Comparison of ENCODE assay signal across 1 cellular context in the genomic region with DNA sequence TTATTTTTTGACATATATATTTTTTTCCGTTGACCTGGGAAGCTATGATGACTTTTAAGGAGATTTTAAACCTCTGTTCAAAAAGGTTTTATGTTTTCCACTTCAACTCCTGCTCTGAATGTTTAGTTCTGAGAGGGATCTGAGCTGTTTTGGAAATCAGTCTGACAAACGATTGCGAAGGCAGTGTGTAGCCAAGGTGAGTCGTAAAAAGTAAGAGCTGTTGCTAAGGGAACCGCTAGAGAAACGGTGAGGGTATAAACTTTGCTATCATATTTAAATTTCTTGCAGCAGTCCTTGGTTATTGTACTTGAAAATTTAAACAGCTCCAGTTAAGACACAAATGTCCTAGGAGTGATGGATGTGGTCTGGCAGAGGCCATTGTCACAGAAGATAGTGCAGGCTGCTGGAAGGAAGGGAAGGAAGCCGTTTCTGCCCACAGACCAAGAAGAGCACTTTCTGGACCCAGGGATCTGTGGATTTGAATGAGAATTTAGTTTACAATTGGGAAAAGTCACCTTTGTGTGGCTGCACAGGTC.
TF ChIP-seq lines count a peak whose summit lies in the region.

No MANE protein-coding gene starts in this region.

TF ChIP-seq in K562, 482 proteins besides CTCF, POLR2A, EP300 and RAD21 (continues in another document):
- TF ChIP-seq, protein P1, sequence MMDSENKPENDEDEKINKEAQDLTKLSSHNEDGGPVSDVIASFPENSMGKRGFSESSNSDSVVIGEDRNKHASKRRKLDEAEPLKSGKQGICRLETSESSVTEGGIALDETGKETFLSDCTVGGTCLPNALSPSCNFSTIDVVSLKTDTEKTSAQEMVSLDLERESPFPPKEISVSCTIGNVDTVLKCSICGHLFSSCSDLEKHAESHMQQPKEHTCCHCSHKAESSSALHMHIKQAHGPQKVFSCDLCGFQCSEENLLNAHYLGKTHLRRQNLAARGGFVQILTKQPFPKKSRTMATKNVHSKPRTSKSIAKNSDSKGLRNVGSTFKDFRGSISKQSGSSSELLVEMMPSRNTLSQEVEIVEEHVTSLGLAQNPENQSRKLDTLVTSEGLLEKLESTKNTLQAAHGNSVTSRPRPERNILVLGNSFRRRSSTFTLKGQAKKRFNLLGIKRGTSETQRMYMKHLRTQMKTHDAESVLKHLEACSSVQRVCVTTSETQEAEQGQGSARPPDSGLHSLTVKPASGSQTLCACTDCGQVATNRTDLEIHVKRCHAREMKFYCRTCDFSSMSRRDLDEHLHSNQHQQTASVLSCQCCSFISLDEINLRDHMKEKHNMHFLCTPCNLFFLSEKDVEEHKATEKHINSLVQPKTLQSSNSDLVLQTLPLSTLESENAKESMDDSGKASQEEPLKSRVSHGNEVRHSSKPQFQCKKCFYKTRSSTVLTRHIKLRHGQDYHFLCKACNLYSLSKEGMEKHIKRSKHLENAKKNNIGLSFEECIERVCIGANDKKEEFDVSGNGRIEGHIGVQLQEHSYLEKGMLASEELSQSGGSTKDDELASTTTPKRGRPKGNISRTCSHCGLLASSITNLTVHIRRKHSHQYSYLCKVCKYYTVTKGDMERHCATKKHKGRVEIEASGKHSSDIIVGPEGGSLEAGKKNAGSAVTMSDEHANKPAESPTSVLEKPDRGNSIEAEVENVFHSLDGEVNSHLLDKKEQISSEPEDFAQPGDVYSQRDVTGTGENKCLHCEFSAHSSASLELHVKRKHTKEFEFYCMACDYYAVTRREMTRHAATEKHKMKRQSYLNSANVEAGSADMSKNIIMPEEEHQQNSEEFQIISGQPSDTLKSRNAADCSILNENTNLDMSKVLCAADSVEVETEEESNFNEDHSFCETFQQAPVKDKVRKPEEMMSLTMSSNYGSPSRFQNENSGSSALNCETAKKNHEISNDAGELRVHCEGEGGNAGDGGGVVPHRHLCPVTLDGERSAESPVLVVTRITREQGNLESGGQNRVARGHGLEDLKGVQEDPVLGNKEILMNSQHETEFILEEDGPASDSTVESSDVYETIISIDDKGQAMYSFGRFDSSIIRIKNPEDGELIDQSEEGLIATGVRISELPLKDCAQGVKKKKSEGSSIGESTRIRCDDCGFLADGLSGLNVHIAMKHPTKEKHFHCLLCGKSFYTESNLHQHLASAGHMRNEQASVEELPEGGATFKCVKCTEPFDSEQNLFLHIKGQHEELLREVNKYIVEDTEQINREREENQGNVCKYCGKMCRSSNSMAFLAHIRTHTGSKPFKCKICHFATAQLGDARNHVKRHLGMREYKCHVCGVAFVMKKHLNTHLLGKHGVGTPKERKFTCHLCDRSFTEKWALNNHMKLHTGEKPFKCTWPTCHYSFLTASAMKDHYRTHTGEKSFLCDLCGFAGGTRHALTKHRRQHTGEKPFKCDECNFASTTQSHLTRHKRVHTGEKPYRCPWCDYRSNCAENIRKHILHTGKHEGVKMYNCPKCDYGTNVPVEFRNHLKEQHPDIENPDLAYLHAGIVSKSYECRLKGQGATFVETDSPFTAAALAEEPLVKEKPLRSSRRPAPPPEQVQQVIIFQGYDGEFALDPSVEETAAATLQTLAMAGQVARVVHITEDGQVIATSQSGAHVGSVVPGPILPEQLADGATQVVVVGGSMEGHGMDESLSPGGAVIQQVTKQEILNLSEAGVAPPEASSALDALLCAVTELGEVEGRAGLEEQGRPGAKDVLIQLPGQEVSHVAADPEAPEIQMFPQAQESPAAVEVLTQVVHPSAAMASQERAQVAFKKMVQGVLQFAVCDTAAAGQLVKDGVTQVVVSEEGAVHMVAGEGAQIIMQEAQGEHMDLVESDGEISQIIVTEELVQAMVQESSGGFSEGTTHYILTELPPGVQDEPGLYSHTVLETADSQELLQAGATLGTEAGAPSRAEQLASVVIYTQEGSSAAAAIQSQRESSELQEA (IDR thresholded peaks at IDR 0.05; ENCODE audit: low read depth), result no peak
- TF ChIP-seq ZNF668 (CRISPR knock-in tag; IDR thresholded peaks at IDR 0.05) (no peak), ZNF184 (CRISPR knock-in tag; IDR thresholded peaks at IDR 0.05) (no peak), FOXJ3 (CRISPR knock-in tag; IDR thresholded peaks at IDR 0.05) (no peak), POU5F1 (IDR thresholded peaks at IDR 0.05; ENCODE audit: borderline replicate concordance, low read depth, low read length, partially characterized antibody) (no peak), ZNF224 (CRISPR knock-in tag; IDR thresholded peaks at IDR 0.05) (no peak), GABPB1 (CRISPR knock-in tag; IDR thresholded peaks at IDR 0.05) (no peak), YY1 (IDR thresholded peaks at IDR 0.05; ENCODE audit: borderline replicate concordance in 1 of 3, control insufficient read depth in 1 of 3, extremely low read depth in 1 of 3, insufficient read depth in 3 of 3, insufficient read length in 1 of 3, insufficient replicate concordance in 2 of 3, low read depth in 1 of 3, low read length in 2 of 3) (peak in 1 of 3 experiments; percentile 33), BRD9 (IDR thresholded peaks at IDR 0.05; ENCODE audit: low read depth, partially characterized antibody) (no peak), NCOR1 (IDR thresholded peaks at IDR 0.05) (no peak), CEBPB (tag; IDR thresholded peaks at IDR 0.05) (0 out of 2 replicates have a peak, but pooled peaks have one; percentile 18), KAT8 (IDR thresholded peaks at IDR 0.05; ENCODE audit: low read depth) (no peak), MCM2 (IDR thresholded peaks at IDR 0.05; ENCODE audit: low read depth) (no peak), ZFX (CRISPR knock-in tag; IDR thresholded peaks at IDR 0.05) (no peak), SIRT6 (IDR thresholded peaks at IDR 0.05; ENCODE audit: low read depth, low read length) (no peak), GATAD2A (IDR thresholded peaks at IDR 0.05) (no peak), POLR2AphosphoS2 (IDR thresholded peaks at IDR 0.05; ENCODE audit: low read length) (no peak), ZNF212 (CRISPR knock-in tag; IDR thresholded peaks at IDR 0.05) (no peak), HMG20A (CRISPR knock-in tag; conservative IDR thresholded peaks at IDR 0.05) (no peak), CBX8 (IDR thresholded peaks at IDR 0.05; ENCODE audit: borderline replicate concordance, extremely low read depth, low read depth, low read length, poor library complexity, severe bottlenecking) (no peak)
- TF ChIP-seq, protein P2, sequence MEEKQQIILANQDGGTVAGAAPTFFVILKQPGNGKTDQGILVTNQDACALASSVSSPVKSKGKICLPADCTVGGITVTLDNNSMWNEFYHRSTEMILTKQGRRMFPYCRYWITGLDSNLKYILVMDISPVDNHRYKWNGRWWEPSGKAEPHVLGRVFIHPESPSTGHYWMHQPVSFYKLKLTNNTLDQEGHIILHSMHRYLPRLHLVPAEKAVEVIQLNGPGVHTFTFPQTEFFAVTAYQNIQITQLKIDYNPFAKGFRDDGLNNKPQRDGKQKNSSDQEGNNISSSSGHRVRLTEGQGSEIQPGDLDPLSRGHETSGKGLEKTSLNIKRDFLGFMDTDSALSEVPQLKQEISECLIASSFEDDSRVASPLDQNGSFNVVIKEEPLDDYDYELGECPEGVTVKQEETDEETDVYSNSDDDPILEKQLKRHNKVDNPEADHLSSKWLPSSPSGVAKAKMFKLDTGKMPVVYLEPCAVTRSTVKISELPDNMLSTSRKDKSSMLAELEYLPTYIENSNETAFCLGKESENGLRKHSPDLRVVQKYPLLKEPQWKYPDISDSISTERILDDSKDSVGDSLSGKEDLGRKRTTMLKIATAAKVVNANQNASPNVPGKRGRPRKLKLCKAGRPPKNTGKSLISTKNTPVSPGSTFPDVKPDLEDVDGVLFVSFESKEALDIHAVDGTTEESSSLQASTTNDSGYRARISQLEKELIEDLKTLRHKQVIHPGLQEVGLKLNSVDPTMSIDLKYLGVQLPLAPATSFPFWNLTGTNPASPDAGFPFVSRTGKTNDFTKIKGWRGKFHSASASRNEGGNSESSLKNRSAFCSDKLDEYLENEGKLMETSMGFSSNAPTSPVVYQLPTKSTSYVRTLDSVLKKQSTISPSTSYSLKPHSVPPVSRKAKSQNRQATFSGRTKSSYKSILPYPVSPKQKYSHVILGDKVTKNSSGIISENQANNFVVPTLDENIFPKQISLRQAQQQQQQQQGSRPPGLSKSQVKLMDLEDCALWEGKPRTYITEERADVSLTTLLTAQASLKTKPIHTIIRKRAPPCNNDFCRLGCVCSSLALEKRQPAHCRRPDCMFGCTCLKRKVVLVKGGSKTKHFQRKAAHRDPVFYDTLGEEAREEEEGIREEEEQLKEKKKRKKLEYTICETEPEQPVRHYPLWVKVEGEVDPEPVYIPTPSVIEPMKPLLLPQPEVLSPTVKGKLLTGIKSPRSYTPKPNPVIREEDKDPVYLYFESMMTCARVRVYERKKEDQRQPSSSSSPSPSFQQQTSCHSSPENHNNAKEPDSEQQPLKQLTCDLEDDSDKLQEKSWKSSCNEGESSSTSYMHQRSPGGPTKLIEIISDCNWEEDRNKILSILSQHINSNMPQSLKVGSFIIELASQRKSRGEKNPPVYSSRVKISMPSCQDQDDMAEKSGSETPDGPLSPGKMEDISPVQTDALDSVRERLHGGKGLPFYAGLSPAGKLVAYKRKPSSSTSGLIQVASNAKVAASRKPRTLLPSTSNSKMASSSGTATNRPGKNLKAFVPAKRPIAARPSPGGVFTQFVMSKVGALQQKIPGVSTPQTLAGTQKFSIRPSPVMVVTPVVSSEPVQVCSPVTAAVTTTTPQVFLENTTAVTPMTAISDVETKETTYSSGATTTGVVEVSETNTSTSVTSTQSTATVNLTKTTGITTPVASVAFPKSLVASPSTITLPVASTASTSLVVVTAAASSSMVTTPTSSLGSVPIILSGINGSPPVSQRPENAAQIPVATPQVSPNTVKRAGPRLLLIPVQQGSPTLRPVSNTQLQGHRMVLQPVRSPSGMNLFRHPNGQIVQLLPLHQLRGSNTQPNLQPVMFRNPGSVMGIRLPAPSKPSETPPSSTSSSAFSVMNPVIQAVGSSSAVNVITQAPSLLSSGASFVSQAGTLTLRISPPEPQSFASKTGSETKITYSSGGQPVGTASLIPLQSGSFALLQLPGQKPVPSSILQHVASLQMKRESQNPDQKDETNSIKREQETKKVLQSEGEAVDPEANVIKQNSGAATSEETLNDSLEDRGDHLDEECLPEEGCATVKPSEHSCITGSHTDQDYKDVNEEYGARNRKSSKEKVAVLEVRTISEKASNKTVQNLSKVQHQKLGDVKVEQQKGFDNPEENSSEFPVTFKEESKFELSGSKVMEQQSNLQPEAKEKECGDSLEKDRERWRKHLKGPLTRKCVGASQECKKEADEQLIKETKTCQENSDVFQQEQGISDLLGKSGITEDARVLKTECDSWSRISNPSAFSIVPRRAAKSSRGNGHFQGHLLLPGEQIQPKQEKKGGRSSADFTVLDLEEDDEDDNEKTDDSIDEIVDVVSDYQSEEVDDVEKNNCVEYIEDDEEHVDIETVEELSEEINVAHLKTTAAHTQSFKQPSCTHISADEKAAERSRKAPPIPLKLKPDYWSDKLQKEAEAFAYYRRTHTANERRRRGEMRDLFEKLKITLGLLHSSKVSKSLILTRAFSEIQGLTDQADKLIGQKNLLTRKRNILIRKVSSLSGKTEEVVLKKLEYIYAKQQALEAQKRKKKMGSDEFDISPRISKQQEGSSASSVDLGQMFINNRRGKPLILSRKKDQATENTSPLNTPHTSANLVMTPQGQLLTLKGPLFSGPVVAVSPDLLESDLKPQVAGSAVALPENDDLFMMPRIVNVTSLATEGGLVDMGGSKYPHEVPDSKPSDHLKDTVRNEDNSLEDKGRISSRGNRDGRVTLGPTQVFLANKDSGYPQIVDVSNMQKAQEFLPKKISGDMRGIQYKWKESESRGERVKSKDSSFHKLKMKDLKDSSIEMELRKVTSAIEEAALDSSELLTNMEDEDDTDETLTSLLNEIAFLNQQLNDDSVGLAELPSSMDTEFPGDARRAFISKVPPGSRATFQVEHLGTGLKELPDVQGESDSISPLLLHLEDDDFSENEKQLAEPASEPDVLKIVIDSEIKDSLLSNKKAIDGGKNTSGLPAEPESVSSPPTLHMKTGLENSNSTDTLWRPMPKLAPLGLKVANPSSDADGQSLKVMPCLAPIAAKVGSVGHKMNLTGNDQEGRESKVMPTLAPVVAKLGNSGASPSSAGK (IDR thresholded peaks at IDR 0.05), result no peak
- TF ChIP-seq, protein P3, sequence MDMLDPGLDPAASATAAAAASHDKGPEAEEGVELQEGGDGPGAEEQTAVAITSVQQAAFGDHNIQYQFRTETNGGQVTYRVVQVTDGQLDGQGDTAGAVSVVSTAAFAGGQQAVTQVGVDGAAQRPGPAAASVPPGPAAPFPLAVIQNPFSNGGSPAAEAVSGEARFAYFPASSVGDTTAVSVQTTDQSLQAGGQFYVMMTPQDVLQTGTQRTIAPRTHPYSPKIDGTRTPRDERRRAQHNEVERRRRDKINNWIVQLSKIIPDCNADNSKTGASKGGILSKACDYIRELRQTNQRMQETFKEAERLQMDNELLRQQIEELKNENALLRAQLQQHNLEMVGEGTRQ (CRISPR knock-in tag; IDR thresholded peaks at IDR 0.05), result no peak
- TF ChIP-seq, protein P4, sequence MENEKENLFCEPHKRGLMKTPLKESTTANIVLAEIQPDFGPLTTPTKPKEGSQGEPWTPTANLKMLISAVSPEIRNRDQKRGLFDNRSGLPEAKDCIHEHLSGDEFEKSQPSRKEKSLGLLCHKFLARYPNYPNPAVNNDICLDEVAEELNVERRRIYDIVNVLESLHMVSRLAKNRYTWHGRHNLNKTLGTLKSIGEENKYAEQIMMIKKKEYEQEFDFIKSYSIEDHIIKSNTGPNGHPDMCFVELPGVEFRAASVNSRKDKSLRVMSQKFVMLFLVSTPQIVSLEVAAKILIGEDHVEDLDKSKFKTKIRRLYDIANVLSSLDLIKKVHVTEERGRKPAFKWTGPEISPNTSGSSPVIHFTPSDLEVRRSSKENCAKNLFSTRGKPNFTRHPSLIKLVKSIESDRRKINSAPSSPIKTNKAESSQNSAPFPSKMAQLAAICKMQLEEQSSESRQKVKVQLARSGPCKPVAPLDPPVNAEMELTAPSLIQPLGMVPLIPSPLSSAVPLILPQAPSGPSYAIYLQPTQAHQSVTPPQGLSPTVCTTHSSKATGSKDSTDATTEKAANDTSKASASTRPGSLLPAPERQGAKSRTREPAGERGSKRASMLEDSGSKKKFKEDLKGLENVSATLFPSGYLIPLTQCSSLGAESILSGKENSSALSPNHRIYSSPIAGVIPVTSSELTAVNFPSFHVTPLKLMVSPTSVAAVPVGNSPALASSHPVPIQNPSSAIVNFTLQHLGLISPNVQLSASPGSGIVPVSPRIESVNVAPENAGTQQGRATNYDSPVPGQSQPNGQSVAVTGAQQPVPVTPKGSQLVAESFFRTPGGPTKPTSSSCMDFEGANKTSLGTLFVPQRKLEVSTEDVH (IDR thresholded peaks at IDR 0.05; ENCODE audit: low read depth, partially characterized antibody), result no peak
- TF ChIP-seq, protein P5, sequence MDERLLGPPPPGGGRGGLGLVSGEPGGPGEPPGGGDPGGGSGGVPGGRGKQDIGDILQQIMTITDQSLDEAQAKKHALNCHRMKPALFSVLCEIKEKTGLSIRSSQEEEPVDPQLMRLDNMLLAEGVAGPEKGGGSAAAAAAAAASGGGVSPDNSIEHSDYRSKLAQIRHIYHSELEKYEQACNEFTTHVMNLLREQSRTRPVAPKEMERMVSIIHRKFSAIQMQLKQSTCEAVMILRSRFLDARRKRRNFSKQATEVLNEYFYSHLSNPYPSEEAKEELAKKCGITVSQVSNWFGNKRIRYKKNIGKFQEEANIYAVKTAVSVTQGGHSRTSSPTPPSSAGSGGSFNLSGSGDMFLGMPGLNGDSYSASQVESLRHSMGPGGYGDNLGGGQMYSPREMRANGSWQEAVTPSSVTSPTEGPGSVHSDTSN (CRISPR knock-in tag; IDR thresholded peaks at IDR 0.05; ENCODE audit: low read depth), result no peak
- TF ChIP-seq, protein P5 (tag; conservative IDR thresholded peaks at IDR 0.05; ENCODE audit: low read depth), result peak; percentile 53
